19 cellular contexts compared by ENCODE assay signal in the genomic region with DNA sequence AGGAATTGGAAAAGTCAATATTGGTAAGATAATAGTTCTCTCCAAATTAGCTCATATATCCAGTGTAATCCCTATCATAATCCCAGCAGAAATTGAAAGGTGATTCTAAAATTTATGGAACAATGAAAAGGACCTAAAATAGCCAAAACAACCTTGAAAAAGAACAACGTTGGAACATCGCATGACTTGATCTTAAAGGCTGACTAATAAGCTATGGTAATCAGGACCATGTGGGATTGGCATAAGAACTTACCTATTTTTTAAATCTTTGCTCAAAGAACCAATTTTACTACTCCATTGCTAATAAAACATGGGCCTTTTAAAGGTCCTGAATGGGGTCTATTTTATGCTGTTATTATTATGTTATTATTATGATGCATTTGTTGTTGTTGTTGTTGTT.
"Had no signal": no experiment of that assay in that cellular context is flagged by ENCODE, and none has a peak within 500 bp of the region (broad histone marks: within the 10 kb centered on the region; RNA-seq: fewer than 3 reads in every experiment).

No MANE protein-coding gene starts in this region.

- H3K27ac ChIP-seq: SJCRH30 had no signal

- H3K4me3 ChIP-seq: SJCRH30 had no signal

- ATAC-seq: Panc1, Right ventricle myocardium inferior, SK-N-SH treated with all-trans-retinoic acid at 6 μM for 48 hours had no signal

- DNase-seq: KBM-7, MV-4-11, NCI-H1048, NCI-H1105, NCI-H1417, NCI-H1436 treated with DMSO at 0.1 percent for 48 hours, NCI-H1694, NCI-H187 treated with DMSO at 0.1 percent for 48 hours, NCI-H2029 treated with DMSO at 0.1 percent for 48 hours, NCI-H2171 treated with DMSO at 0.1 percent for 48 hours, NCI-H524 treated with DMSO at 0.1 percent for 48 hours, NCI-H69, NCI-H774, SHP77 treated with DMSO at 0.1 percent for 48 hours, SJCRH30, T-helper 1 cell had no signal
